14 cellular contexts compared by ENCODE assay signal in genomic region chr1:159088050-159088449, GRCh38. TPM values are rescaled to one million over a fixed set of nuclear protein-coding genes. Genes with fewer than 3 reads are reported as not detected.
A peak's percentile ranks its signal among the peaks of the same experiment; 100 is the strongest.
DNase-seq lines count a peak whose midpoint lies in the region; ATAC-seq and TF ChIP-seq lines count a peak whose summit lies in the region.
"Had no signal": no experiment of that assay in that cellular context is flagged by ENCODE, and none has a peak within 500 bp of the region (broad histone marks: within the 10 kb centered on the region; RNA-seq: fewer than 3 reads in every experiment).

No MANE protein-coding gene starts in this region.

- H3K36me3 ChIP-seq in CD8-positive, alpha-beta T cell (ENCODE audit: insufficient read depth, low read length) = no peaks in the 10 kb centered on the region
- H3K36me3 ChIP-seq: ovary had no signal

- H3K9me3 Mint-ChIP-seq in HFFc6 = no peaks in the 10 kb centered on the region
- H3K9me3 Mint-ChIP-seq in CD8-positive, alpha-beta T cell = no peaks in the 10 kb centered on the region
- H3K9me3 Mint-ChIP-seq: T-helper 1 cell treated with Interleukin-12 subunit alpha and Interleukin-12 subunit beta and Interleukin-4 antibody, amounts not matched to agents 30 μg/mL and 1 μg/mL, for 36 hours had no signal

- CTCF ChIA-PET in AG04449 (lab: Yijun Ruan, JAX) = interaction anchor here (1.7 to 3.2 kb wide), 5 partner anchors 10 to 884 kb away, joined by 6 to 21 read pairs (median 7); no protein-coding TSS in a partner anchor
- CTCF ChIA-PET in CD8-positive, alpha-beta T cell (lab: Charles Lee) = interaction anchor here (0.7 to 2.5 kb wide), 6 partner anchors 16 to 884 kb away, joined by 3 to 9 read pairs (median 4); no protein-coding TSS in a partner anchor

- H3K4me1 Mint-ChIP-seq in HFFc6 (ENCODE audit: low read depth) (peaks cover 57% of the 10 kb centered on the region), T-helper 17 cell (peaks cover 23% of the 10 kb centered on the region)
- H3K4me1 Mint-ChIP-seq in CD8-positive, alpha-beta T cell (ENCODE audit: low read depth) = peaks cover 3% of the 10 kb centered on the region

- no peaks in the 10 kb centered on the region for H3K36me3 Mint-ChIP-seq in HFFc6 (ENCODE audit: low read depth)
- no peaks in the 10 kb centered on the region for H3K36me3 Mint-ChIP-seq in T-helper 17 cell (ENCODE audit: low read depth)
- no peaks in the 10 kb centered on the region for H3K36me3 Mint-ChIP-seq in CD8-positive, alpha-beta T cell
- H3K36me3 Mint-ChIP-seq: activated naive CD8-positive, alpha-beta T cell had no signal

- H3K27me3 ChIP-seq in CD8-positive, alpha-beta T cell (ENCODE audit: insufficient read depth, low read length) = no peaks in the 10 kb centered on the region
- H3K27me3 ChIP-seq: ovary had no signal

- no peaks in the 10 kb centered on the region for H3K9me3 ChIP-seq in T-helper 17 cell (ENCODE audit: control insufficient read depth, low read length, poor library complexity, severe bottlenecking)
- H3K9me3 ChIP-seq in CD8-positive, alpha-beta T cell (ENCODE audit: low read length) = no peaks in the 10 kb centered on the region
- H3K9me3 ChIP-seq: Caco-2, ovary had no signal

- intact Hi-C loops in CD8-positive, alpha-beta T cell (cut with DNase I, micrococcal nuclease) = loop anchor here (5.0 kb wide), 3 partner anchors 206 to 1126 kb away; no protein-coding TSS in a partner anchor

- H3K27ac Mint-ChIP-seq in HFFc6 = peak overlapping the region; percentile 71
- peak overlapping the region; percentile 62 for H3K27ac Mint-ChIP-seq in T-helper 17 cell
- H3K27ac Mint-ChIP-seq in CD8-positive, alpha-beta T cell = no peak overlapping the region

- H3K4me3 ChIP-seq in AG04449 (ENCODE audit: low read depth, low read length) = no peak overlapping the region
- H3K4me3 ChIP-seq in fibroblast of mammary gland (ENCODE audit: control insufficient read depth, low read depth, low read length) = no peak overlapping the region
- no peak overlapping the region for H3K4me3 ChIP-seq in CD8-positive, alpha-beta T cell (ENCODE audit: low read depth, low read length)
- H3K4me3 ChIP-seq: ovary had no signal

- peak overlapping the region; percentile 43 for H3K4me3 Mint-ChIP-seq in HFFc6
- H3K4me3 Mint-ChIP-seq in T-helper 17 cell = no peak overlapping the region
- no peak overlapping the region for H3K4me3 Mint-ChIP-seq in CD8-positive, alpha-beta T cell
- H3K4me3 Mint-ChIP-seq: activated naive CD8-positive, alpha-beta T cell; T-helper 1 cell treated with Interleukin-12 subunit alpha and Interleukin-12 subunit beta and Interleukin-4 antibody, amounts not matched to agents 30 μg/mL and 1 μg/mL, for 36 hours had no signal

- H3K27me3 Mint-ChIP-seq in HFFc6 (ENCODE audit: insufficient read depth) (no peaks in the 10 kb centered on the region), T-helper 17 cell (no peaks in the 10 kb centered on the region)
- no peaks in the 10 kb centered on the region for H3K27me3 Mint-ChIP-seq in CD8-positive, alpha-beta T cell (ENCODE audit: low read depth)
- H3K27me3 Mint-ChIP-seq: activated naive CD8-positive, alpha-beta T cell had no signal

- H3K4me1 ChIP-seq in CD8-positive, alpha-beta T cell (ENCODE audit: insufficient read depth, low read length) = no peaks in the 10 kb centered on the region
- H3K4me1 ChIP-seq: Caco-2 had no signal

- ATAC-seq in T-helper 17 cell (no peak), GM21717 (IDR thresholded peaks at IDR 0.05; ENCODE audit: unreplicated experiment) (no peak)
- no peak for ATAC-seq in CD8-positive, alpha-beta T cell

- POLR2A ChIA-PET in AG04449 (lab: Yijun Ruan, JAX) = no interaction called here
- POLR2A ChIA-PET in CD8-positive, alpha-beta T cell (lab: Charles Lee) = no interaction called here

- TF ChIP-seq CTCF in AG04449 (IDR thresholded peaks at IDR 0.05; ENCODE audit: insufficient read depth, low read length, missing control alignments) = no peak
- no peak for TF ChIP-seq CTCF in HFFc6 (IDR thresholded peaks at IDR 0.05)
- TF ChIP-seq CTCF in fibroblast of mammary gland (conservative IDR thresholded peaks at IDR 0.05; ENCODE audit: control insufficient read depth, insufficient read depth, low read depth, low read length) = no peak
- no peak for TF ChIP-seq CTCF in CD8-positive, alpha-beta T cell (IDR thresholded peaks at IDR 0.05)

- DNase-seq in AG04449 (ENCODE audit: low read depth, low spot score) (peak; percentile 70), HFFc6 (peak; percentile 90), T-helper 17 cell (no peak), fibroblast of mammary gland (ENCODE audit: low read depth) (peak; percentile 91), cerebellar cortex (ENCODE audit: low spot score) (no peak), activated gamma-delta T cell (lab: John Stamatoyannopoulos, UW) (no peak)
- DNase-seq in CD8-positive, alpha-beta T cell = no peak
- DNase-seq: Caco-2; NCI-H2029 treated with DMSO at 0.1 percent for 48 hours; ovary; stimulated activated CD8-positive, alpha-beta memory T cell treated with anti-CD3 and anti-CD28 coated beads, Interleukin-4, amount 100 ng/mL, for 48 hours had no signal

- no peak overlapping the region for H3K27ac ChIP-seq in CD8-positive, alpha-beta T cell (ENCODE audit: low read depth, low read length)
- H3K27ac ChIP-seq: ovary had no signal

RNA-seq across cellular contexts. Expression of gene AIM2, which starts 11.5 kb away (rescaled TPM):
- under 1 TPM in 1 of 6 experiments, not detected in 5; 0.13 TPM for total RNA-seq in HFFc6 (2021; fragmentation: NEBNext Ultra II Directional; extraction: Animal tissue kit (Norgen Biotek cat#: 25700))
- 1 to 10 TPM; 3.4 to 6.0 TPM for total RNA-seq in T-helper 17 cell
- total RNA-seq in CD8-positive, alpha-beta T cell = under 1 TPM; 0.22 to 0.43 TPM
- total RNA-seq: Caco-2 had no signal

Comparison
In these comparisons a context has a peak if more than half of its experiments do, and no peak if none do; other contexts are left out.
1. DNase-seq: peak in AG04449 (single experiment), HFFc6 (single experiment) and fibroblast of mammary gland (single experiment); none in T-helper 17 cell (0 of 3), cerebellar cortex (single experiment), activated gamma-delta T cell (single experiment) and CD8-positive, alpha-beta T cell (0 of 7).